Comparison of ENCODE assay signal across 1 cellular context in genomic region chr15:78092111-78093041, GRCh38.
TF ChIP-seq lines count a peak whose summit lies in the region.

Gene SH2D7 (plus strand): TSS chr15:78092561. CDS start chr15:78092585, 24 bp downstream.

TF ChIP-seq in HepG2, 621 proteins besides CTCF, POLR2A, EP300 and RAD21 (continued from another document):
- TF ChIP-seq ZNF343 (CRISPR knock-in tag; IDR thresholded peaks at IDR 0.05): no peak
- TF ChIP-seq ZIK1 (CRISPR knock-in tag; IDR thresholded peaks at IDR 0.05; ENCODE audit: borderline replicate concordance, low read depth): no peak
- TF ChIP-seq RFX5 (IDR thresholded peaks at IDR 0.05; ENCODE audit: low read depth, low read length): no peak
- no peak for TF ChIP-seq YEATS2 (CRISPR knock-in tag; IDR thresholded peaks at IDR 0.05; ENCODE audit: borderline replicate concordance)
- no peak for TF ChIP-seq MAFG (CRISPR knock-in tag; IDR thresholded peaks at IDR 0.05)
- TF ChIP-seq PTBP1 (IDR thresholded peaks at IDR 0.05; ENCODE audit: low read depth, low read length, poor library complexity, severe bottlenecking): no peak
- TF ChIP-seq ZNF574 (CRISPR knock-in tag; IDR thresholded peaks at IDR 0.05): no peak
- no peak for TF ChIP-seq ZSCAN30 (CRISPR knock-in tag; IDR thresholded peaks at IDR 0.05)
- TF ChIP-seq ZBTB33 (CRISPR knock-in tag; IDR thresholded peaks at IDR 0.05): no peak
- TF ChIP-seq RXRB (CRISPR knock-in tag; IDR thresholded peaks at IDR 0.05; ENCODE audit: borderline replicate concordance): no peak
